Comparison of ENCODE assay signal across 17 cellular contexts in the genomic region with DNA sequence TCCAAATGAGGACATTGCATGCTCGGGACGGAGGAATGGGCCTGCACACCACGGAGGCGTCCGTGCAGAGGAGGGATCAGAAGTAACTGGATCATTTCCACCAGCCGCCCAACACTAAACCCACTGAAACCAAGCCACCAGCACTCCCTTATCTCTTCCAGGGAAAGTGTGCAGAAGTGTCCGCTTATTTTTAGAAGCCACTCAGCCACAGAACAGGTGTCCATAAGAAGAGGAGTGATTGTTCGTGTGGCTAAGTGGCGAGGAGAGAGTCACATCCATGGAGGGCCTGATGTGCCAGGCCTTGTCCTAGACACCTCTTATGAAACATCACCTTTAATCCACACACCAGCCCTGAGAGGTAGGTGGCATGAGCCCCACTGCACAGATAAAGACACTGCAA.
"Had no signal": no experiment of that assay in that cellular context is flagged by ENCODE, and none has a peak within 500 bp of the region (broad histone marks: within the 10 kb centered on the region; RNA-seq: fewer than 3 reads in every experiment).

No MANE protein-coding gene starts in this region.

- H3K4me3 Mint-ChIP-seq: activated B cell treated with CpG ODN at 0.5 μM for 24 hours; activated CD4-positive, alpha-beta memory T cell treated with anti-CD3 and anti-CD28 coated beads, Interleukin-2, amount 10 ng/mL, durations not matched to agents 7 days and 5 days; activated CD8-positive, alpha-beta memory T cell treated with anti-CD3 and anti-CD28 coated beads, Interleukin-2, amount 10 ng/mL, durations not matched to agents 7 days and 5 days; activated naive CD8-positive, alpha-beta T cell; effector memory CD8-positive, alpha-beta T cell; mesothelial cell of epicardium; nephron progenitor cell; T-helper 2 cell treated with Interferon-gamma antibody and Interleukin-4, amounts not matched to agents 5 μg/mL and 100 μg/mL, for 36 hours had no signal

- H3K9me3 Mint-ChIP-seq: activated B cell treated with CpG ODN at 0.5 μM for 24 hours; activated CD4-positive, alpha-beta memory T cell treated with anti-CD3 and anti-CD28 coated beads, Interleukin-2, amount 10 ng/mL, durations not matched to agents 7 days and 5 days; effector memory CD8-positive, alpha-beta T cell; mesothelial cell of epicardium; nephron progenitor cell; T-helper 2 cell treated with Interferon-gamma antibody and Interleukin-4, amounts not matched to agents 5 μg/mL and 100 μg/mL, for 36 hours had no signal

- H3K36me3 ChIP-seq: esophagus squamous epithelium, lower lobe of right lung, upper lobe of left lung had no signal

- H3K27me3 ChIP-seq: esophagus squamous epithelium, upper lobe of left lung had no signal

- H3K4me3 ChIP-seq: esophagus squamous epithelium, lower lobe of right lung, upper lobe of left lung had no signal

- H3K9me3 ChIP-seq: esophagus squamous epithelium, lower lobe of right lung, upper lobe of left lung had no signal

- DNase-seq: activated B cell treated with CpG ODN at 0.5 μM for 24 hours; activated CD4-positive, alpha-beta memory T cell treated with anti-CD3 and anti-CD28 coated beads, Interleukin-2, amount 10 ng/mL, durations not matched to agents 7 days and 5 days; activated CD4-positive, alpha-beta T cell treated with anti-CD3 and anti-CD28 coated beads for 48 hours; activated CD8-positive, alpha-beta memory T cell treated with anti-CD3 and anti-CD28 coated beads, Interleukin-2, amount 10 ng/mL, durations not matched to agents 7 days and 5 days; effector memory CD8-positive, alpha-beta T cell; esophagus squamous epithelium; lower lobe of right lung; nephron progenitor cell; nucleus accumbens; posterior cingulate gyrus; stimulated activated CD4-positive, alpha-beta T cell treated with anti-CD3 and anti-CD28 coated beads, Interleukin-12 subunit alpha, Interleukin-12 subunit beta, amount 100 ng/mL, for 4 hours; stimulated activated CD4-positive, alpha-beta T cell treated with anti-CD3 and anti-CD28 coated beads, Interleukin-2, amount 100 ng/mL, for 24 hours; stimulated activated naive CD8-positive, alpha-beta T cell treated with anti-CD3 and anti-CD28 coated beads, Interleukin-15, Interleukin-2, amounts not matched to agents 100 U/mL and 50 U/mL, for 24 hours had no signal

- H3K27ac ChIP-seq: lower lobe of right lung, upper lobe of left lung had no signal

- H3K4me1 Mint-ChIP-seq: activated B cell treated with CpG ODN at 0.5 μM for 24 hours; activated CD4-positive, alpha-beta memory T cell treated with anti-CD3 and anti-CD28 coated beads, Interleukin-2, amount 10 ng/mL, durations not matched to agents 7 days and 5 days; activated CD8-positive, alpha-beta memory T cell treated with anti-CD3 and anti-CD28 coated beads, Interleukin-2, amount 10 ng/mL, durations not matched to agents 7 days and 5 days had no signal

- H3K27ac Mint-ChIP-seq: activated B cell treated with CpG ODN at 0.5 μM for 24 hours; activated CD4-positive, alpha-beta memory T cell treated with anti-CD3 and anti-CD28 coated beads, Interleukin-2, amount 10 ng/mL, durations not matched to agents 7 days and 5 days; activated CD8-positive, alpha-beta memory T cell treated with anti-CD3 and anti-CD28 coated beads, Interleukin-2, amount 10 ng/mL, durations not matched to agents 7 days and 5 days; activated naive CD8-positive, alpha-beta T cell; effector memory CD8-positive, alpha-beta T cell; mesothelial cell of epicardium; nephron progenitor cell; T-helper 2 cell treated with Interferon-gamma antibody and Interleukin-4, amounts not matched to agents 5 μg/mL and 100 μg/mL, for 36 hours had no signal

- H3K27me3 Mint-ChIP-seq: activated naive CD8-positive, alpha-beta T cell had no signal

- H3K36me3 Mint-ChIP-seq: activated CD8-positive, alpha-beta memory T cell treated with anti-CD3 and anti-CD28 coated beads, Interleukin-2, amount 10 ng/mL, durations not matched to agents 7 days and 5 days; activated naive CD8-positive, alpha-beta T cell; mesothelial cell of epicardium had no signal

- ATAC-seq: activated CD8-positive, alpha-beta memory T cell treated with anti-CD3 and anti-CD28 coated beads, Interleukin-2, amount 10 ng/mL, durations not matched to agents 7 days and 5 days; effector memory CD8-positive, alpha-beta T cell; lower lobe of right lung; stimulated activated naive CD8-positive, alpha-beta T cell treated with anti-CD3 and anti-CD28 coated beads, Interleukin-15, Interleukin-2, amounts not matched to agents 100 U/mL and 50 U/mL, for 24 hours had no signal

- H3K4me1 ChIP-seq: lower lobe of right lung, upper lobe of left lung had no signal
